Comparison of ENCODE assay signal across 8 cellular contexts in genomic region chr19:49145485-49146407, GRCh38. TPM values are rescaled to one million over a fixed set of nuclear protein-coding genes. Genes with fewer than 3 reads are reported as not detected.
DNase-seq lines count a peak whose midpoint lies in the region; ATAC-seq lines count a peak whose summit lies in the region.

No MANE protein-coding gene starts in this region.

- DNase-seq in GM03348 (ENCODE audit: low spot score) (peak; percentile 89), NCI-H1048 (lab: John Stamatoyannopoulos, UW) (peak; percentile 45), cerebellum (ENCODE audit: low spot score) (peak; percentile 74), kidney glomerular epithelial cell (lab: John Stamatoyannopoulos, UW) (peak; percentile 38), NCI-H446 treated with DMSO at 0.1 percent for 48 hours (lab: John Stamatoyannopoulos, UW) (no peak)
- peak; percentile 72 to 78 for DNase-seq in stimulated activated CD4-positive, alpha-beta T cell treated with anti-CD3 and anti-CD28 coated beads, Interleukin-1b, Interleukin-23, amount 100 ng/mL, for 4 hours (ENCODE audit: low read depth in 2 of 2)

- ATAC-seq in activated CD4-positive, CD25-positive, alpha-beta regulatory T cell treated with anti-CD3 and anti-CD28 coated beads, Interleukin-2, amount 50 U/mL, for 24 hours, result peak; percentile 47 to 53
- ATAC-seq in GM18861 (IDR thresholded peaks at IDR 0.05; ENCODE audit: unreplicated experiment), result no peak

RNA-seq across cellular contexts. Expression of gene HRC, which starts 9.4 kb away (rescaled TPM):
- 0.91 TPM for total RNA-seq in cerebellum

RNA-seq across cellular contexts. Expression of gene TRPM4, which starts 11.8 kb away (rescaled TPM):
- total RNA-seq in cerebellum, result 5.7 TPM

RNA-seq across cellular contexts. Expression of gene PPFIA3, which starts 26.4 kb away (rescaled TPM):
- 32.6 TPM for total RNA-seq in cerebellum

RNA-seq across cellular contexts. Expression of gene C19orf73, which starts 26.8 kb away (rescaled TPM):
- 1.5 TPM for total RNA-seq in cerebellum

RNA-seq across cellular contexts. Expression of gene LIN7B, which starts 31.6 kb away (rescaled TPM):
- total RNA-seq in cerebellum, result 12.9 TPM
